In genomic region chr6:43608783-43609182, GRCh38 we compare ENCODE assay signal across 2 cellular contexts.
TF ChIP-seq lines count a peak whose summit lies in the region.

No MANE protein-coding gene starts in this region.

TF ChIP-seq in IMR-90, 13 proteins besides CTCF, POLR2A, EP300 and RAD21 (continued from another document):
- TF ChIP-seq MXI1 (IDR thresholded peaks at IDR 0.05; ENCODE audit: borderline replicate concordance, low read depth, low read length) (no peak), NFE2L2 (IDR thresholded peaks at IDR 0.05; ENCODE audit: low read depth, low read length) (no peak), RCOR1 (IDR thresholded peaks at IDR 0.05; ENCODE audit: insufficient replicate concordance, low read length) (no peak), ELK1 (IDR thresholded peaks at IDR 0.05; ENCODE audit: borderline replicate concordance, low read depth, low read length) (no peak), CEBPB (IDR thresholded peaks at IDR 0.05; ENCODE audit: low read depth, low read length) (no peak), SMC3 (IDR thresholded peaks at IDR 0.05; ENCODE audit: low read depth, low read length) (no peak), CHD1 (IDR thresholded peaks at IDR 0.05; ENCODE audit: low read depth, low read length) (no peak), RFX5 (IDR thresholded peaks at IDR 0.05; ENCODE audit: low read depth, low read length) (no peak)

TF ChIP-seq in WTC11, 78 proteins besides CTCF, POLR2A, EP300 and RAD21 (continued from another document):
- TF ChIP-seq, protein P1, sequence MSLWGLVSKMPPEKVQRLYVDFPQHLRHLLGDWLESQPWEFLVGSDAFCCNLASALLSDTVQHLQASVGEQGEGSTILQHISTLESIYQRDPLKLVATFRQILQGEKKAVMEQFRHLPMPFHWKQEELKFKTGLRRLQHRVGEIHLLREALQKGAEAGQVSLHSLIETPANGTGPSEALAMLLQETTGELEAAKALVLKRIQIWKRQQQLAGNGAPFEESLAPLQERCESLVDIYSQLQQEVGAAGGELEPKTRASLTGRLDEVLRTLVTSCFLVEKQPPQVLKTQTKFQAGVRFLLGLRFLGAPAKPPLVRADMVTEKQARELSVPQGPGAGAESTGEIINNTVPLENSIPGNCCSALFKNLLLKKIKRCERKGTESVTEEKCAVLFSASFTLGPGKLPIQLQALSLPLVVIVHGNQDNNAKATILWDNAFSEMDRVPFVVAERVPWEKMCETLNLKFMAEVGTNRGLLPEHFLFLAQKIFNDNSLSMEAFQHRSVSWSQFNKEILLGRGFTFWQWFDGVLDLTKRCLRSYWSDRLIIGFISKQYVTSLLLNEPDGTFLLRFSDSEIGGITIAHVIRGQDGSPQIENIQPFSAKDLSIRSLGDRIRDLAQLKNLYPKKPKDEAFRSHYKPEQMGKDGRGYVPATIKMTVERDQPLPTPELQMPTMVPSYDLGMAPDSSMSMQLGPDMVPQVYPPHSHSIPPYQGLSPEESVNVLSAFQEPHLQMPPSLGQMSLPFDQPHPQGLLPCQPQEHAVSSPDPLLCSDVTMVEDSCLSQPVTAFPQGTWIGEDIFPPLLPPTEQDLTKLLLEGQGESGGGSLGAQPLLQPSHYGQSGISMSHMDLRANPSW (CRISPR knock-in tag; conservative IDR thresholded peaks at IDR 0.05; ENCODE audit: low read depth): no peak
